Comparison of ENCODE assay signal across 17 cellular contexts in genomic region chr10:90125966-90126600, GRCh38.
DNase-seq lines count a peak whose midpoint lies in the region; ATAC-seq and TF ChIP-seq lines count a peak whose summit lies in the region.
"Had no signal": no experiment of that assay in that cellular context is flagged by ENCODE, and none has a peak within 500 bp of the region (broad histone marks: within the 10 kb centered on the region; RNA-seq: fewer than 3 reads in every experiment).

No MANE protein-coding gene starts in this region.

- H3K27ac Mint-ChIP-seq in CD8-positive, alpha-beta T cell = no peak overlapping the region
- no peak overlapping the region for H3K27ac Mint-ChIP-seq in naive thymus-derived CD8-positive, alpha-beta T cell
- H3K27ac Mint-ChIP-seq: IgD-negative memory B cell had no signal

- H3K9me3 Mint-ChIP-seq in CD8-positive, alpha-beta T cell = no peaks in the 10 kb centered on the region
- H3K9me3 Mint-ChIP-seq in naive thymus-derived CD8-positive, alpha-beta T cell = peaks cover 0 to 4% (median 0%) of the 10 kb centered on the region in 9 donors

- no peak for TF ChIP-seq RAD21 in neural cell (conservative IDR thresholded peaks at IDR 0.05)

- CTCF ChIA-PET in CD8-positive, alpha-beta T cell (lab: Charles Lee) = no interaction called here

- H3K4me1 Mint-ChIP-seq in CD8-positive, alpha-beta T cell (ENCODE audit: low read depth) = no peaks in the 10 kb centered on the region
- H3K4me1 Mint-ChIP-seq in naive thymus-derived CD8-positive, alpha-beta T cell = no peaks in the 10 kb centered on the region
- H3K4me1 Mint-ChIP-seq: IgD-negative memory B cell had no signal

- H3F3A ChIP-seq in neural cell (ENCODE audit: insufficient read depth, low read length, poor library complexity, severe bottlenecking) = no peaks in the 10 kb centered on the region

- H4K20me1 ChIP-seq in neural cell (ENCODE audit: insufficient read depth) = no peaks in the 10 kb centered on the region

- no peaks in the 10 kb centered on the region for H3K4me1 ChIP-seq in CD8-positive, alpha-beta T cell (ENCODE audit: insufficient read depth, low read length)
- H3K4me1 ChIP-seq: parathyroid adenoma, Peyer's patch had no signal

- TF ChIP-seq CTCF in choroid plexus epithelial cell (conservative IDR thresholded peaks at IDR 0.05; ENCODE audit: low read depth, low read length) (peak; percentile 26), neural cell (IDR thresholded peaks at IDR 0.05; ENCODE audit: poor library complexity, severe bottlenecking) (no peak)
- TF ChIP-seq CTCF in CD8-positive, alpha-beta T cell (IDR thresholded peaks at IDR 0.05) = no peak

- no peak overlapping the region for H3K4me2 ChIP-seq in neural cell (ENCODE audit: low read length)

- H3K79me2 ChIP-seq in neural cell (replicated peaks; ENCODE audit: insufficient read depth, low read length) = no peaks in the 10 kb centered on the region
- H3K79me2 ChIP-seq: parathyroid adenoma had no signal

- DNase-seq in HT1080 (ENCODE audit: low read depth) = peak; percentile 21
- peak; percentile 85 for DNase-seq in NOMO-1 treated with DMSO at 0.1 percent for 48 hours (lab: John Stamatoyannopoulos, UW; ENCODE audit: unreplicated experiment)
- peak; percentile 52 for DNase-seq in choroid plexus epithelial cell (ENCODE audit: low read depth)
- DNase-seq in kidney tubule cell (ENCODE audit: low spot score) = no peak
- no peak for DNase-seq in CD8-positive, alpha-beta T cell
- DNase-seq in naive thymus-derived CD8-positive, alpha-beta T cell = no peak
- DNase-seq: cortex of kidney; GDM1; kidney glomerular epithelial cell; NCI-H1436 treated with DMSO at 0.1 percent for 48 hours; NCI-H524 treated with DMSO at 0.1 percent for 48 hours; Peyer's patch; stimulated activated naive CD4-positive, alpha-beta T cell had no signal

- no peaks in the 10 kb centered on the region for H3K36me3 ChIP-seq in neural cell (ENCODE audit: insufficient read depth, low read length)
- H3K36me3 ChIP-seq in CD8-positive, alpha-beta T cell (ENCODE audit: insufficient read depth, low read length) = no peaks in the 10 kb centered on the region
- H3K36me3 ChIP-seq: Peyer's patch had no signal

- no peaks in the 10 kb centered on the region for H3K9me2 ChIP-seq in neural cell (ENCODE audit: insufficient read depth, low read length)

- no peaks in the 10 kb centered on the region for H3K9me3 ChIP-seq in neural cell (ENCODE audit: low read length)
- no peaks in the 10 kb centered on the region for H3K9me3 ChIP-seq in CD8-positive, alpha-beta T cell (ENCODE audit: low read length)
- H3K9me3 ChIP-seq: Peyer's patch had no signal

- POLR2A ChIA-PET in CD8-positive, alpha-beta T cell (lab: Charles Lee) = interaction anchor here (1.1 kb wide), 1 partner anchor 21 kb away, joined by 3 read pairs; no protein-coding TSS in a partner anchor
- POLR2A ChIA-PET in naive thymus-derived CD8-positive, alpha-beta T cell (lab: Charles Lee) = no interaction called here

- H3K27me3 ChIP-seq in neural cell (ENCODE audit: insufficient read depth, low read depth, low read length) = no peaks in the 10 kb centered on the region
- H3K27me3 ChIP-seq in CD8-positive, alpha-beta T cell (ENCODE audit: insufficient read depth, low read length) = no peaks in the 10 kb centered on the region
- H3K27me3 ChIP-seq: Peyer's patch had no signal

- H3K4me3 Mint-ChIP-seq in CD8-positive, alpha-beta T cell = no peak overlapping the region
- no peak overlapping the region for H3K4me3 Mint-ChIP-seq in naive thymus-derived CD8-positive, alpha-beta T cell
- H3K4me3 Mint-ChIP-seq: IgD-negative memory B cell had no signal

- intact Hi-C loops in CD8-positive, alpha-beta T cell (cut with DNase I, micrococcal nuclease) = no loop called here

- H3K4me3 ChIP-seq in choroid plexus epithelial cell (ENCODE audit: low read depth, low read length) (no peak overlapping the region), neural cell (ENCODE audit: low read length) (no peak overlapping the region)
- H3K4me3 ChIP-seq in CD8-positive, alpha-beta T cell (ENCODE audit: low read depth, low read length) = no peak overlapping the region
- H3K4me3 ChIP-seq: Peyer's patch had no signal

- H3K27me3 Mint-ChIP-seq in CD8-positive, alpha-beta T cell (ENCODE audit: low read depth) = no peaks in the 10 kb centered on the region
- no peaks in the 10 kb centered on the region for H3K27me3 Mint-ChIP-seq in naive thymus-derived CD8-positive, alpha-beta T cell
- H3K27me3 Mint-ChIP-seq: IgD-negative memory B cell had no signal

- no peak overlapping the region for H2AFZ ChIP-seq in neural cell (ENCODE audit: low read depth, low read length)
- H2AFZ ChIP-seq: parathyroid adenoma had no signal

- no peak for TF ChIP-seq EP300 in neural cell (conservative IDR thresholded peaks at IDR 0.05; ENCODE audit: poor library complexity, severe bottlenecking)

- no peak for ATAC-seq in GM21381 (IDR thresholded peaks at IDR 0.05; ENCODE audit: unreplicated experiment)
- no peak for ATAC-seq in CD8-positive, alpha-beta T cell
- no peak for ATAC-seq in naive thymus-derived CD8-positive, alpha-beta T cell

- H3K27ac ChIP-seq in neural cell (ENCODE audit: low read length) = peak overlapping the region; percentile 29
- H3K27ac ChIP-seq in CD8-positive, alpha-beta T cell (ENCODE audit: low read depth, low read length) = no peak overlapping the region
- H3K27ac ChIP-seq: parathyroid adenoma, Peyer's patch had no signal

- no peaks in the 10 kb centered on the region for H3K36me3 Mint-ChIP-seq in CD8-positive, alpha-beta T cell
- no peaks in the 10 kb centered on the region for H3K36me3 Mint-ChIP-seq in naive thymus-derived CD8-positive, alpha-beta T cell
- H3K36me3 Mint-ChIP-seq: IgD-negative memory B cell had no signal

- H3K9ac ChIP-seq in neural cell (ENCODE audit: low read length) = no peak overlapping the region
- H3K9ac ChIP-seq: parathyroid adenoma had no signal

TF ChIP-seq in neural cell, 6 proteins besides CTCF, POLR2A, EP300 and RAD21:
- TF ChIP-seq EZH2 (IDR thresholded peaks at IDR 0.05; ENCODE audit: borderline replicate concordance, insufficient read depth, low read length, poor library complexity, severe bottlenecking) (no peak), TAF1 (IDR thresholded peaks at IDR 0.05; ENCODE audit: low read depth) (no peak), MXI1 (conservative IDR thresholded peaks at IDR 0.05; ENCODE audit: poor library complexity, severe bottlenecking) (no peak), REST (IDR thresholded peaks at IDR 0.05; ENCODE audit: borderline replicate concordance) (no peak), SMC3 (conservative IDR thresholded peaks at IDR 0.05; ENCODE audit: poor library complexity) (no peak)

Comparison
In these comparisons a context has a peak if more than half of its experiments do, and no peak if none do; other contexts are left out.
1. DNase-seq: peak in HT1080 (single experiment), NOMO-1 treated with DMSO at 0.1 percent for 48 hours (single experiment) and choroid plexus epithelial cell (single experiment); none in kidney tubule cell (single experiment), CD8-positive, alpha-beta T cell (0 of 7) and naive thymus-derived CD8-positive, alpha-beta T cell (0 of 10).